ENCODE assay signal across 26 cellular contexts in the genomic region with DNA sequence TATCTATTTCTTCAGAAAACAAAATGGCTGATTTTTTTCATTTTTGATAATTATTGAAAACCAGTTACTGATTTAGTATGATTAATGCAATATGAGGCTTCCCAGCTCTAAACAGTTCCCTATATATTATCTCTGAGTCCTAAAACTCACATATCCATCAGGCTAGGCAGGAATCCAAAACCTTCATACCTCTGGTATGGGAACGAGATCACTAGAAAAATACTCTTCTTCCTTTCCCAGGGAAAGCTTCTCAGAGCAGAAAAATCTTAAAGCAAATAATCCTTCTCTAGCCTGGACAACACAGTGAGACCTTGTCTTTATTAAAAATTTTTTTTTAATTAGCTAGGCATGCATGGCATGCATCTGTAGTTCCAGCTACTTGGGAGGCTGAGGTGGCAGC. TPM values are rescaled to one million over a fixed set of nuclear protein-coding genes. Genes with fewer than 3 reads are reported as not detected.
DNase-seq lines count a peak whose midpoint lies in the region; ATAC-seq, FAIRE-seq and TF ChIP-seq lines count a peak whose summit lies in the region.
"Had no signal": no experiment of that assay in that cellular context is flagged by ENCODE, and none has a peak within 500 bp of the region (broad histone marks: within the 10 kb centered on the region; RNA-seq: fewer than 3 reads in every experiment).

No MANE protein-coding gene starts in this region.

- H3K79me2 ChIP-seq in SK-N-SH (ENCODE audit: insufficient read depth), result peaks cover 34% of the 10 kb centered on the region
- H3K79me2 ChIP-seq in astrocyte (ENCODE audit: insufficient read depth, low read length), result peaks cover 39% of the 10 kb centered on the region

- POLR2A ChIA-PET in SK-N-SH (lab: Yijun Ruan, JAX), result no interaction called here

- H3K4me2 ChIP-seq in SK-N-SH (no peak overlapping the region), astrocyte (ENCODE audit: low read length) (no peak overlapping the region)

- WGBS in SK-N-SH (ENCODE audit: low lambda C conversion rate), result 88% methylated on average over 1 of the region's 1 CpG

- peaks cover 34% of the 10 kb centered on the region for H3F3A ChIP-seq in SK-N-SH (replicated peaks; ENCODE audit: insufficient read depth)

- peak overlapping the region; percentile 66 for H3K27ac Mint-ChIP-seq in astrocyte (ENCODE audit: unreplicated experiment)
- H3K27ac Mint-ChIP-seq: CD14-positive monocyte had no signal

- no peaks in the 10 kb centered on the region for H3K27me3 ChIP-seq in SK-N-SH (ENCODE audit: insufficient read depth)
- no peaks in the 10 kb centered on the region for H3K27me3 ChIP-seq in astrocyte (ENCODE audit: insufficient read depth, low read length)
- H3K27me3 ChIP-seq: BE2C, MG63 had no signal

- H3K4me1 ChIP-seq in SK-N-SH (ENCODE audit: control insufficient read depth in 1 of 2, insufficient read depth in 2 of 2, low read depth in 1 of 2, low read length in 1 of 2) (0 out of 4 replicates have a peak, but pooled peaks cover 0 to 9% of the 10 kb centered on the region in 2 experiments), astrocyte (ENCODE audit: insufficient read depth, low read length) (no peaks in the 10 kb centered on the region)
- H3K4me1 ChIP-seq: BE2C had no signal

- no peak for TF ChIP-seq EP300 in SK-N-SH (IDR thresholded peaks at IDR 0.05; ENCODE audit: borderline replicate concordance in 1 of 2, low read depth in 1 of 2, low read length in 1 of 2)

- no peak for DNase-seq in SK-N-SH
- peak; percentile 14 for DNase-seq in astrocyte (ENCODE audit: low read depth)
- peak; percentile 22 for DNase-seq in fibroblast of the aortic adventitia (ENCODE audit: low read depth)
- DNase-seq in stromal cell of bone marrow (ENCODE audit: low read depth), result peak; percentile 5
- no peak for DNase-seq in activated naive CD4-positive, alpha-beta T cell treated with Interleukin-2 at 50 U/mL for 16 hours
- no peak for DNase-seq in DMS53 treated with DMSO at 0.1 percent for 48 hours (lab: John Stamatoyannopoulos, UW; ENCODE audit: unreplicated experiment)
- DNase-seq: BE2C; CD8-positive, alpha-beta memory T cell; DMS 273 treated with DMSO at 0.1 percent for 48 hours; DMS79 treated with DMSO at 0.1 percent for 48 hours; H7; KG1; MG63; NCI-H1105 treated with DMSO at 0.1 percent for 48 hours; NCI-H146; NCI-H1930; NCI-H2107; NCI-H446; NCI-H524 treated with DMSO at 0.1 percent for 48 hours; NCI-H774; PC-3 had no signal

- FAIRE-seq in astrocyte (lab: Jason Lieb, UNC), result no peak
- FAIRE-seq: GM18507 had no signal

- H3K9me2 ChIP-seq in SK-N-SH, result no peaks in the 10 kb centered on the region

- H3K36me3 ChIP-seq in SK-N-SH (replicated peaks in 1 of 2; ENCODE audit: control insufficient read depth in 1 of 2, insufficient read depth in 2 of 2, low read length in 1 of 2) (peaks cover 57 to 76% of the 10 kb centered on the region in 2 experiments), astrocyte (ENCODE audit: insufficient read depth, low read length) (peaks cover 43% of the 10 kb centered on the region)
- H3K36me3 ChIP-seq: BE2C had no signal

- TF ChIP-seq CTCF in SK-N-SH (IDR thresholded peaks at IDR 0.05), result no peak
- no peak for TF ChIP-seq CTCF in astrocyte (IDR thresholded peaks at IDR 0.05; ENCODE audit: insufficient read depth, low read depth, low read length)
- no peak for TF ChIP-seq CTCF in fibroblast of the aortic adventitia (IDR thresholded peaks at IDR 0.05; ENCODE audit: insufficient read depth, low read length)

- H3K9me3 ChIP-seq in SK-N-SH (no peaks in the 10 kb centered on the region), astrocyte (ENCODE audit: insufficient read depth, low read depth, low read length) (no peaks in the 10 kb centered on the region)
- H3K9me3 ChIP-seq: BE2C, MG63 had no signal

- H3K27me3 Mint-ChIP-seq in astrocyte (ENCODE audit: low read depth, unreplicated experiment), result no peaks in the 10 kb centered on the region
- H3K27me3 Mint-ChIP-seq: CD8-positive, alpha-beta memory T cell had no signal

- H3K4me3 ChIP-seq in SK-N-SH (ENCODE audit: low read depth in 2 of 2, low read length in 1 of 2) (no peak overlapping the region), astrocyte (ENCODE audit: insufficient read depth, low read depth, low read length) (no peak overlapping the region), fibroblast of the aortic adventitia (ENCODE audit: low read depth, low read length) (no peak overlapping the region)
- H3K4me3 ChIP-seq: MG63 had no signal

- no peaks in the 10 kb centered on the region for H3K9me3 Mint-ChIP-seq in astrocyte (ENCODE audit: unreplicated experiment)
- H3K9me3 Mint-ChIP-seq: CD8-positive, alpha-beta memory T cell had no signal

- peaks cover 10% of the 10 kb centered on the region for H3K4me1 Mint-ChIP-seq in astrocyte (ENCODE audit: low read depth, unreplicated experiment)
- H3K4me1 Mint-ChIP-seq: CD8-positive, alpha-beta memory T cell had no signal

- H3K27ac ChIP-seq in SK-N-SH (ENCODE audit: low read depth in 2 of 2, low read length in 1 of 2) (peak overlapping the region in 1 of 2 experiments; percentile 84; a peak in 2 of 4 replicates), astrocyte (ENCODE audit: low read depth, low read length) (no peak overlapping the region)
- H3K27ac ChIP-seq: 22Rv1 had no signal

- H3K36me3 Mint-ChIP-seq in astrocyte (ENCODE audit: low read depth, unreplicated experiment), result peaks cover 26% of the 10 kb centered on the region

- H2AFZ ChIP-seq in SK-N-SH (ENCODE audit: low read depth) (no peak overlapping the region), astrocyte (ENCODE audit: low read depth, low read length) (no peak overlapping the region)

- no peak overlapping the region for H3K4me3 Mint-ChIP-seq in astrocyte (ENCODE audit: unreplicated experiment)
- H3K4me3 Mint-ChIP-seq: CD14-positive monocyte; CD8-positive, alpha-beta memory T cell had no signal

- no peak for TF ChIP-seq RAD21 in SK-N-SH (IDR thresholded peaks at IDR 0.05; ENCODE audit: low read length)

- H4K20me1 ChIP-seq in SK-N-SH (ENCODE audit: insufficient read depth) (no peaks in the 10 kb centered on the region), astrocyte (ENCODE audit: insufficient read depth, low read length) (peaks cover 45% of the 10 kb centered on the region)

- H3K9ac ChIP-seq in SK-N-SH (no peak overlapping the region; the same call in 1 of the 2 replicates), astrocyte (ENCODE audit: low read length) (no peak overlapping the region)

- ATAC-seq in SK-N-SH treated with all-trans-retinoic acid at 6 μM for 48 hours (no peak), HG02610 (IDR thresholded peaks at IDR 0.05; ENCODE audit: unreplicated experiment) (no peak)
- ATAC-seq: PC-3 had no signal

- CTCF ChIA-PET in SK-N-SH (lab: Yijun Ruan, JAX), result no interaction called here

TF ChIP-seq in SK-N-SH, 30 proteins besides CTCF, POLR2A, EP300 and RAD21:
- TF ChIP-seq FOSL2 (IDR thresholded peaks at IDR 0.05; ENCODE audit: borderline replicate concordance, low read depth) (0 out of 2 replicates have a peak, but pooled peaks have one; percentile 3), RCOR1 (IDR thresholded peaks at IDR 0.05; ENCODE audit: low read length) (no peak)

TF ChIP-seq in SK-N-SH treated with all-trans-retinoic acid at 6 μM for 48 hours, 23 proteins besides CTCF, POLR2A, EP300 and RAD21 (continues in another document):
- TF ChIP-seq ZNF70 (CRISPR knock-in tag; IDR thresholded peaks at IDR 0.05), result no peak
- TF ChIP-seq, protein P1, sequence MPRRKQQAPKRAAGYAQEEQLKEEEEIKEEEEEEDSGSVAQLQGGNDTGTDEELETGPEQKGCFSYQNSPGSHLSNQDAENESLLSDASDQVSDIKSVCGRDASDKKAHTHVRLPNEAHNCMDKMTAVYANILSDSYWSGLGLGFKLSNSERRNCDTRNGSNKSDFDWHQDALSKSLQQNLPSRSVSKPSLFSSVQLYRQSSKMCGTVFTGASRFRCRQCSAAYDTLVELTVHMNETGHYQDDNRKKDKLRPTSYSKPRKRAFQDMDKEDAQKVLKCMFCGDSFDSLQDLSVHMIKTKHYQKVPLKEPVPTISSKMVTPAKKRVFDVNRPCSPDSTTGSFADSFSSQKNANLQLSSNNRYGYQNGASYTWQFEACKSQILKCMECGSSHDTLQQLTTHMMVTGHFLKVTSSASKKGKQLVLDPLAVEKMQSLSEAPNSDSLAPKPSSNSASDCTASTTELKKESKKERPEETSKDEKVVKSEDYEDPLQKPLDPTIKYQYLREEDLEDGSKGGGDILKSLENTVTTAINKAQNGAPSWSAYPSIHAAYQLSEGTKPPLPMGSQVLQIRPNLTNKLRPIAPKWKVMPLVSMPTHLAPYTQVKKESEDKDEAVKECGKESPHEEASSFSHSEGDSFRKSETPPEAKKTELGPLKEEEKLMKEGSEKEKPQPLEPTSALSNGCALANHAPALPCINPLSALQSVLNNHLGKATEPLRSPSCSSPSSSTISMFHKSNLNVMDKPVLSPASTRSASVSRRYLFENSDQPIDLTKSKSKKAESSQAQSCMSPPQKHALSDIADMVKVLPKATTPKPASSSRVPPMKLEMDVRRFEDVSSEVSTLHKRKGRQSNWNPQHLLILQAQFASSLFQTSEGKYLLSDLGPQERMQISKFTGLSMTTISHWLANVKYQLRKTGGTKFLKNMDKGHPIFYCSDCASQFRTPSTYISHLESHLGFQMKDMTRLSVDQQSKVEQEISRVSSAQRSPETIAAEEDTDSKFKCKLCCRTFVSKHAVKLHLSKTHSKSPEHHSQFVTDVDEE (CRISPR knock-in tag; IDR thresholded peaks at IDR 0.05), result no peak
- TF ChIP-seq ZNF8 (CRISPR knock-in tag; IDR thresholded peaks at IDR 0.05), result no peak

RNA-seq across cellular contexts. Expression of a gene that starts 42.5 kb away (rescaled TPM):
- polyA plus RNA-seq in SK-N-SH (2012; rRNA removed), result 21.7 and 25.1 TPM in 2 replicates
- polyA plus RNA-seq in SK-N-SH (2012; cell fraction: cytosol; rRNA removed), result 19.4 and 20.2 TPM in 2 replicates
- 44.3 and 67.7 TPM in 2 replicates for polyA plus RNA-seq in SK-N-SH (2012; cell fraction: nucleus; rRNA removed)
- total RNA-seq in astrocyte, result 173 and 182 TPM in 2 replicates
- total RNA-seq in fibroblast of the aortic adventitia (ENCODE audit: low replicate concordance), result 56.4 and 117 TPM in 2 replicates

RNA-seq across cellular contexts. Expression of a gene that starts 45.0 kb away (rescaled TPM):
- polyA plus RNA-seq in SK-N-SH (2012; rRNA removed), result 5.1 and 6.9 TPM in 2 replicates
- 4.0 and 4.9 TPM in 2 replicates for polyA plus RNA-seq in SK-N-SH (2012; cell fraction: cytosol; rRNA removed)
- polyA plus RNA-seq in SK-N-SH (2012; cell fraction: nucleus; rRNA removed), result 6.8 and 8.3 TPM in 2 replicates
- 5.4 and 5.7 TPM in 2 replicates for total RNA-seq in astrocyte
- total RNA-seq in fibroblast of the aortic adventitia (ENCODE audit: low replicate concordance), result not detected in 2 replicates
- polyA plus RNA-seq: CD14-positive monocyte had no signal

RNA-seq across cellular contexts. Expression of a gene that starts 55.5 kb away (rescaled TPM):
- 0.03 and 0.05 TPM in 2 replicates for polyA plus RNA-seq in SK-N-SH (2012; rRNA removed)
- polyA plus RNA-seq in SK-N-SH (2012; cell fraction: cytosol; rRNA removed), result 0.03 and 0.04 TPM in 2 replicates
- 0.05 and 0.06 TPM in 2 replicates for polyA plus RNA-seq in SK-N-SH (2012; cell fraction: nucleus; rRNA removed)
- total RNA-seq in astrocyte, result 0.14 and 0.27 TPM in 2 replicates
- not detected in 2 replicates for total RNA-seq in fibroblast of the aortic adventitia (ENCODE audit: low replicate concordance)
- total RNA-seq: CD8-positive, alpha-beta memory T cell; PC-3 had no signal
- polyA plus RNA-seq: CD14-positive monocyte; CD8-positive, alpha-beta memory T cell had no signal

Comparison
In these comparisons a context has a peak if more than half of its experiments do, and no peak if none do; other contexts are left out.
1. DNase-seq: peak in astrocyte (single experiment), fibroblast of the aortic adventitia (single experiment) and stromal cell of bone marrow (single experiment); none in SK-N-SH (single experiment), activated naive CD4-positive, alpha-beta T cell treated with Interleukin-2 at 50 U/mL for 16 hours (single experiment) and DMS53 treated with DMSO at 0.1 percent for 48 hours (single experiment).